ENCODE assay signal across 28 cellular contexts in the genomic region with DNA sequence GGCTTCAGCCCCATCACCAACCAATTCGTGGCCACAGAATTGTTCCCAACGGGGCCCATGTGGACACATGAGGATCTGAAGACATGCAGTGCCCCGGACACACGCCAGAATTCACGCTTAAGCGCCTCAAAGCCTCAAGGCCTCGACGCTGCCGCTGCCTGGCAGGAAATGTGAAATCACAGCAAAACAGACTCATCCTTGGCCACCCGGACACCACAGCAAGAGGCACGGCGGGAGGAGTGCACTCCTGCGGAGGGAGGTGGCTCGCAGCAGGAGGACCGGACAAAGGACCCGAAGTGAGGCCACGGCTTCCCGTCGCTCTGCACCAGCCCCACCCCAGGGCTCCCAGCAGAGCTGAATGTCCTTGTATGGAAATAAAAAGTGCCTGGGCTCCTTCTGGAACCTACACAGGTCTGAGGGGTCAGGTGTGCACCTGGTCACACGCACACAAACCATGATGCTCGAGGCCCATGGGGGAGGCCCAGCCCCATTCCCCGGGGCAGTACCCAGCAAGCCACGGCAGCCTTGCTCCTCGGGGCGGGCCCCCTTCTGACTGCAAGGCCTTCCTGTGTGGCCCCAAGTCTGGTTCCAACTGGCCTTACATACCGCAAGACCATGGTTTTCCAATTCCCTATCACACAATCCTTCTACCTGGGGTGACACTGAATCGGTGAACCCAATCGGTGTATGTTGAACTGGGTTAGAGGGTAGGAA.
"Had no signal": no experiment of that assay in that cellular context is flagged by ENCODE, and none has a peak within 500 bp of the region (broad histone marks: within the 10 kb centered on the region; RNA-seq: fewer than 3 reads in every experiment).

No MANE protein-coding gene starts in this region.

- H3K4me1 Mint-ChIP-seq: activated CD4-positive, alpha-beta T cell treated with anti-CD3 and anti-CD28 coated beads, Interleukin-2, amount 10 ng/mL, durations not matched to agents 7 days and 5 days; activated naive CD4-positive, alpha-beta T cell treated with anti-CD3 and anti-CD28 coated beads, Interleukin-2, amount 10 ng/mL, durations not matched to agents 7 days and 5 days had no signal

- H3K9me3 Mint-ChIP-seq: activated CD4-positive, alpha-beta memory T cell treated with anti-CD3 and anti-CD28 coated beads for 36 hours; activated CD4-positive, alpha-beta T cell treated with anti-CD3 and anti-CD28 coated beads, Interleukin-2, amount 10 ng/mL, durations not matched to agents 7 days and 5 days; activated naive CD4-positive, alpha-beta T cell treated with anti-CD3 and anti-CD28 coated beads, Interleukin-2, amount 10 ng/mL, durations not matched to agents 7 days and 5 days; activated naive CD8-positive, alpha-beta T cell treated with anti-CD3 and anti-CD28 coated beads for 36 hours; activated T-helper 2 cell treated with anti-CD3 and anti-CD28 coated beads, Interferon-gamma antibody, Interleukin-2, Interleukin-4, amounts not matched to agents 10 μg/mL and 5 μg/mL and 100 μg/mL, durations not matched to agents 14 hours and 24 hours and 36 hours had no signal

- DNase-seq: activated CD4-positive, alpha-beta memory T cell treated with anti-CD3 and anti-CD28 coated beads for 36 hours; activated CD4-positive, alpha-beta T cell treated with anti-CD3 and anti-CD28 coated beads, Interleukin-2, amount 10 ng/mL, durations not matched to agents 7 days and 5 days; activated CD4-positive, CD25-positive, alpha-beta regulatory T cell; activated CD8-positive, alpha-beta memory T cell treated with anti-CD3 and anti-CD28 coated beads for 24 hours; activated gamma-delta T cell treated with Interleukin-2 at 50 U/mL for 16 hours; activated naive CD4-positive, alpha-beta T cell treated with anti-CD3 and anti-CD28 coated beads, Interleukin-2, amount 10 ng/mL, durations not matched to agents 7 days and 5 days; activated naive CD8-positive, alpha-beta T cell treated with anti-CD3 and anti-CD28 coated beads for 36 hours; activated T-cell treated with anti-CD3 and anti-CD28 coated beads, Interleukin-2, amount 50 U/mL, for 48 hours; brain microvascular endothelial cell; Karpas-422; MM.1S; NCI-H1105; NCI-H1436; NCI-H1694 treated with DMSO at 0.1 percent for 48 hours; NCI-H2029 treated with DMSO at 0.1 percent for 48 hours; NCI-H345; NCI-H510A; NCI-H526 treated with DMSO at 0.1 percent for 48 hours; NK-92 treated with Interleukin-12 subunit alpha and Interleukin-12 subunit beta, amount 100 ng/mL, for 24 hours; OCI-M1; Peyer's patch; SIG-M5; T-helper 17 cell; T1000 had no signal

- H3K4me1 ChIP-seq: Peyer's patch had no signal

- H3K27me3 ChIP-seq: brain microvascular endothelial cell, cardiac muscle cell, Peyer's patch had no signal

- H3K4me3 Mint-ChIP-seq: activated CD4-positive, alpha-beta memory T cell treated with anti-CD3 and anti-CD28 coated beads for 36 hours; activated CD4-positive, alpha-beta T cell treated with anti-CD3 and anti-CD28 coated beads, Interleukin-2, amount 10 ng/mL, durations not matched to agents 7 days and 5 days; activated naive CD4-positive, alpha-beta T cell treated with anti-CD3 and anti-CD28 coated beads, Interleukin-2, amount 10 ng/mL, durations not matched to agents 7 days and 5 days; activated naive CD8-positive, alpha-beta T cell treated with anti-CD3 and anti-CD28 coated beads for 36 hours; T-helper 17 cell had no signal

- FAIRE-seq: TTC549 had no signal

- H3K27ac Mint-ChIP-seq: activated CD4-positive, alpha-beta memory T cell treated with anti-CD3 and anti-CD28 coated beads for 36 hours; activated CD4-positive, alpha-beta T cell treated with anti-CD3 and anti-CD28 coated beads, Interleukin-2, amount 10 ng/mL, durations not matched to agents 7 days and 5 days; activated naive CD4-positive, alpha-beta T cell treated with anti-CD3 and anti-CD28 coated beads, Interleukin-2, amount 10 ng/mL, durations not matched to agents 7 days and 5 days; activated naive CD8-positive, alpha-beta T cell treated with anti-CD3 and anti-CD28 coated beads for 36 hours; activated T-helper 2 cell treated with anti-CD3 and anti-CD28 coated beads, Interferon-gamma antibody, Interleukin-2, Interleukin-4, amounts not matched to agents 10 μg/mL and 5 μg/mL and 100 μg/mL, durations not matched to agents 14 hours and 24 hours and 36 hours; T-helper 17 cell had no signal

- H3K27ac ChIP-seq: brain microvascular endothelial cell, cardiac muscle cell, Peyer's patch, VCaP had no signal

- ATAC-seq: T-helper 17 cell had no signal

- H3K9me3 ChIP-seq: Peyer's patch had no signal

- H3K27me3 Mint-ChIP-seq: activated CD4-positive, alpha-beta memory T cell treated with anti-CD3 and anti-CD28 coated beads for 36 hours; activated CD4-positive, alpha-beta T cell treated with anti-CD3 and anti-CD28 coated beads, Interleukin-2, amount 10 ng/mL, durations not matched to agents 7 days and 5 days; activated naive CD4-positive, alpha-beta T cell treated with anti-CD3 and anti-CD28 coated beads, Interleukin-2, amount 10 ng/mL, durations not matched to agents 7 days and 5 days; activated naive CD8-positive, alpha-beta T cell treated with anti-CD3 and anti-CD28 coated beads for 36 hours; T-helper 17 cell had no signal

- H3K4me3 ChIP-seq: cardiac muscle cell, Peyer's patch had no signal
